Comparison of ENCODE assay signal across 19 cellular contexts in the genomic region with DNA sequence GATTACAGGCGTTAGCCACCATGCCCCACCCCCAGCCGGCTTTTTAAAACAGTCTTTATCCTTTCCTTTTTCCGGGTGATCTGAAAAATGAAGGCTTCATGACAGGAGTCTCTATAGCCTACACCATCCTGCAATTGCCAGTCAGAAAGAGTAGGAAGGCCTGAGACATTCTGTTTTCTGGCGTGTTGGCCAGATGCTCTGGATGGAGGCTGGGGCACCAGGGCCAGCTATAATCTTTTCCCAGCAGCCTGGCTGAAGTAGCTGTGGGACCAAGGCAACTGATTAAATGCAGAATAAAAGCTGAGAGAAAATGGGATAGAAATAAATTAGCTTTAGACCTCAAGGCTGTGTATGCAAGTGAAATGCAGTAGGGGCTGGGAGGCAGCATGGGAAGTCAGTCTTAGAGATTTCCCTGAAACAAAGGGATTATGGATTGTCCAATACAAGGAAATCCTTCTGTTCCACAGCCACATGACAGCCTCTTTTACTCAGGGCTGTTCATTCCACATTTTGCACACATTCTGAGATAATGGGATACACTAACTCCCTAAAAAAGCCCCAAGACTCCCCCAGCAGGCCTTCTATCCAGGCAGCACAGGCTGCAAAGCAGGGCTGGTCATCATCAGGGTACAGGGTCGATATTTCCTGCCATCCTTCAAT.
DNase-seq lines count a peak whose midpoint lies in the region; ATAC-seq and TF ChIP-seq lines count a peak whose summit lies in the region.
"Had no signal": no experiment of that assay in that cellular context is flagged by ENCODE, and none has a peak within 500 bp of the region (broad histone marks: within the 10 kb centered on the region; RNA-seq: fewer than 3 reads in every experiment).

No MANE protein-coding gene starts in this region.

- H3K27me3 ChIP-seq in right atrium auricular region (no peaks in the 10 kb centered on the region), esophagus muscularis mucosa (no peaks in the 10 kb centered on the region), GM23248 (replicated peaks; ENCODE audit: insufficient read depth) (no peaks in the 10 kb centered on the region), neuronal stem cell (ENCODE audit: control insufficient read depth in 3 of 3, insufficient read depth in 3 of 3, low read depth in 1 of 3, low read length in 3 of 3) (no peaks in the 10 kb centered on the region)

- H3K9me2 ChIP-seq in GM23248 (ENCODE audit: insufficient read depth) = no peaks in the 10 kb centered on the region

- H3K79me1 ChIP-seq in neuronal stem cell (ENCODE audit: low read depth, low read length) = no peaks in the 10 kb centered on the region

- H3K36me3 ChIP-seq in right atrium auricular region (no peaks in the 10 kb centered on the region), esophagus muscularis mucosa (no peaks in the 10 kb centered on the region), GM23248 (ENCODE audit: low read depth) (no peaks in the 10 kb centered on the region), neuronal stem cell (replicated peaks in 1 of 2; ENCODE audit: control insufficient read depth in 2 of 2, insufficient read depth in 2 of 2, low read length in 2 of 2) (no peaks in the 10 kb centered on the region)

- no peak for TF ChIP-seq CTCF in right atrium auricular region (IDR thresholded peaks at IDR 0.05)
- no peak for TF ChIP-seq CTCF in esophagus muscularis mucosa (IDR thresholded peaks at IDR 0.05)
- no peak for TF ChIP-seq CTCF in osteocyte (IDR thresholded peaks at IDR 0.05)

- H3K23ac ChIP-seq in neuronal stem cell (ENCODE audit: low read depth, low read length, poor library complexity) = no peak overlapping the region

- H4K91ac ChIP-seq in neuronal stem cell (ENCODE audit: low read depth, low read length, poor library complexity) = no peak overlapping the region

- H2BK15ac ChIP-seq in neuronal stem cell (ENCODE audit: low read length) = no peak overlapping the region

- no peak overlapping the region for H2AK5ac ChIP-seq in neuronal stem cell (ENCODE audit: low read depth, low read length)

- H2BK12ac ChIP-seq in neuronal stem cell (ENCODE audit: low read length) = no peak overlapping the region

- H2BK5ac ChIP-seq in neuronal stem cell (ENCODE audit: low read length) = no peak overlapping the region

- H3K4me3 ChIP-seq in right atrium auricular region (no peak overlapping the region), esophagus muscularis mucosa (no peak overlapping the region), GM23248 (no peak overlapping the region), neuronal stem cell (ENCODE audit: low read length in 2 of 2) (no peak overlapping the region)
- H3K4me3 ChIP-seq: PC-9 had no signal

- DNase-seq in right atrium auricular region (ENCODE audit: low spot score) = peak; percentile 13
- no peak for DNase-seq in Right ventricle myocardium superior
- DNase-seq in esophagus muscularis mucosa (ENCODE audit: extremely low spot score) = peak; percentile 53
- peak; percentile 42 for DNase-seq in osteocyte (ENCODE audit: extremely low spot score, unreplicated experiment)
- no peak for DNase-seq in GM23248
- no peak for DNase-seq in G401 (ENCODE audit: low spot score)
- DNase-seq in neuronal stem cell (ENCODE audit: low spot score) = no peak
- DNase-seq: 8988T; Calu3; CD4-positive, alpha-beta memory T cell; DMS79; HCEC 1CT; NCI-H1105 treated with DMSO at 0.1 percent for 48 hours; NCI-H187 treated with DMSO at 0.1 percent for 48 hours; NCI-H446; NCI-H69; PC-9 had no signal

- H3K4me1 Mint-ChIP-seq in osteocyte (ENCODE audit: unreplicated experiment) = no peaks in the 10 kb centered on the region
- H3K4me1 Mint-ChIP-seq: CD4-positive, alpha-beta memory T cell had no signal

- H3F3A ChIP-seq in GM23248 (ENCODE audit: insufficient read depth) = peaks cover 10% of the 10 kb centered on the region

- intact Hi-C loops in Right ventricle myocardium superior (cut with DNase I) (no loop called here), esophagus muscularis mucosa (cut with DNase I) (no loop called here)

- no peak overlapping the region for H3K4me3 Mint-ChIP-seq in osteocyte (ENCODE audit: unreplicated experiment)
- H3K4me3 Mint-ChIP-seq: CD4-positive, alpha-beta memory T cell had no signal

- H3K9me3 ChIP-seq in right atrium auricular region (no peaks in the 10 kb centered on the region), esophagus muscularis mucosa (no peaks in the 10 kb centered on the region), GM23248 (ENCODE audit: low read depth) (no peaks in the 10 kb centered on the region), neuronal stem cell (replicated peaks in 1 of 2; ENCODE audit: control insufficient read depth in 2 of 2, insufficient read depth in 1 of 2, low read depth in 1 of 2, low read length in 2 of 2) (peaks cover 0 to 5% of the 10 kb centered on the region in 2 donors)

- in situ Hi-C loops in GM23248 (cut with MboI) (no loop called here), G401 (cut with HindIII; ENCODE audit: low sequenced_read_pairs) (no loop called here)

- no peak for TF ChIP-seq POLR2A in esophagus muscularis mucosa (IDR thresholded peaks at IDR 0.05; ENCODE audit: low read depth)

- H3K18ac ChIP-seq in neuronal stem cell (ENCODE audit: low read length) = no peak overlapping the region

- H3K4me2 ChIP-seq in GM23248 (ENCODE audit: unreplicated experiment) (no peak overlapping the region), neuronal stem cell (ENCODE audit: insufficient read depth, low read length, poor library complexity, severe bottlenecking) (no peak overlapping the region)
- H3K4me2 ChIP-seq: PC-9 had no signal

- no peak for ATAC-seq in Right ventricle myocardium superior (ENCODE audit: poor library complexity)
- ATAC-seq in HG03521 (IDR thresholded peaks at IDR 0.05; ENCODE audit: unreplicated experiment) = no peak

- no peak overlapping the region for H3K4ac ChIP-seq in neuronal stem cell (ENCODE audit: low read length)

- H3K36me3 Mint-ChIP-seq in osteocyte (ENCODE audit: unreplicated experiment) = peaks cover 7% of the 10 kb centered on the region

- H3K4me1 ChIP-seq in right atrium auricular region (no peaks in the 10 kb centered on the region), esophagus muscularis mucosa (no peaks in the 10 kb centered on the region), GM23248 (ENCODE audit: insufficient read depth) (peaks cover 12% of the 10 kb centered on the region), neuronal stem cell (ENCODE audit: control insufficient read depth in 2 of 2, insufficient read depth in 1 of 2, low read depth in 1 of 2, low read length in 2 of 2) (no peaks in the 10 kb centered on the region)

- H3K27ac Mint-ChIP-seq in osteocyte (ENCODE audit: unreplicated experiment) = no peak overlapping the region

- TF ChIP-seq EP300 in esophagus muscularis mucosa (IDR thresholded peaks at IDR 0.05) = no peak

- H3K27me3 Mint-ChIP-seq in osteocyte (ENCODE audit: unreplicated experiment) = no peaks in the 10 kb centered on the region
- H3K27me3 Mint-ChIP-seq: CD4-positive, alpha-beta memory T cell had no signal

- WGBS in esophagus muscularis mucosa = 92% methylated on average over 5 of the region's 5 CpGs
- WGBS in GM23248 (ENCODE audit: low coverage in 1 of 2, low lambda C conversion rate in 2 of 2, missing lambda C conversion rate in 2 of 2), 2 experiments = 86 to 88% methylated on average over 5 of the region's 5 CpGs
- WGBS in neuronal stem cell (ENCODE audit: extremely low coverage in 2 of 2, insufficient read length in 2 of 2, insufficient replicate concordance in 1 of 2), 2 donors = no CpG with 5 or more reads among the region's 5 CpGs

- H3K9me3 Mint-ChIP-seq in osteocyte (ENCODE audit: unreplicated experiment) = peaks cover 7% of the 10 kb centered on the region

- H3K27ac ChIP-seq in right atrium auricular region (no peak overlapping the region), esophagus muscularis mucosa (replicated peaks in 1 of 4) (no peak overlapping the region), GM23248 (no peak overlapping the region), neuronal stem cell (replicated peaks; ENCODE audit: low read length) (no peak overlapping the region)
- H3K27ac ChIP-seq: HL-60, PC-9 had no signal

- no peak overlapping the region for H3K14ac ChIP-seq in neuronal stem cell (ENCODE audit: low read length)

- H2BK120ac ChIP-seq in neuronal stem cell (ENCODE audit: low read depth, low read length) = no peak overlapping the region

- H3K79me2 ChIP-seq in GM23248 (ENCODE audit: insufficient read depth) = no peaks in the 10 kb centered on the region

- no peaks in the 10 kb centered on the region for H4K20me1 ChIP-seq in GM23248 (ENCODE audit: insufficient read depth)

- H3K9ac ChIP-seq in GM23248 (no peak overlapping the region), neuronal stem cell (ENCODE audit: low read depth, low read length, poor library complexity) (no peak overlapping the region)

- H2AFZ ChIP-seq in GM23248 (no peak overlapping the region), neuronal stem cell (ENCODE audit: low read length) (no peak overlapping the region)
- H2AFZ ChIP-seq: PC-9 had no signal

- no peak overlapping the region for H4K8ac ChIP-seq in neuronal stem cell (ENCODE audit: low read depth, low read length)

Comparison
In these comparisons a context has a peak if more than half of its experiments do, and no peak if none do; other contexts are left out.
1. DNase-seq: peak in right atrium auricular region (single experiment), esophagus muscularis mucosa (single experiment) and osteocyte (single experiment); none in Right ventricle myocardium superior (single experiment), GM23248 (single experiment), G401 (single experiment) and neuronal stem cell (single experiment).